17 cellular contexts compared by ENCODE assay signal in the genomic region with DNA sequence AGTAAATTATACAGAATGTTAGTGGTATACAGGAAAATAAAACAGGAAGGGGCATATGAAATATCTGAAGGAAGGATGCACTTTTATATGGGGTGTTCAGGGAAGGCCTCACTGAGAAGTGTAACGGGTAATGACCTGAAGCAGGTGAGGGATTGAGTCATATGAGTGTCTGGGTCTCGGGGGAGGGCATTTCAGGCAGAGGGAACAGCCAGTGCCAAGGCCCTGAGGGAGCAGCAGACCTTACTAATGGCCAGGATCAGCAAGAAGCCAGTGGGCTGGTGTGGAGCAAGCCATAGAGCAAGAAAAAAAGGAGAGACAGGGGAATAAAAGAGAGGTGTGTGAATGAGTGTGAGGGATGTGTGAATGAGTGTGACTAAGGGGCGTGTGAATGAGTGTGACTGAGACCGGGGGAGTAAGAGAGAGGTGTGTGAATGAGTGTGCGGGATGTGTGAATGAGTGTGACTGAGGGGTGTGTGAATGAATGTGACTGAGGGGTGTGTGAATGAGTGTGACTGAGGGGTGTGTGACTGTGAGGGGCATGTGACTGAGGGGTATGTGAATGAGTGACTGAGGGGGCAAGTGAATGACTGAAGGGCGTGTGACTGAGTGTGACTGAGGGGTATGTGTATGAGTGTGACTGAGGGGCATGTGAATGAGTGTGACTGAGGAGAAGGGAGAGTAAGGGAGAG.
A peak's percentile ranks its signal among the peaks of the same experiment; 100 is the strongest.
DNase-seq lines count a peak whose midpoint lies in the region; ATAC-seq, FAIRE-seq and TF ChIP-seq lines count a peak whose summit lies in the region.
"Had no signal": no experiment of that assay in that cellular context is flagged by ENCODE, and none has a peak within 500 bp of the region (broad histone marks: within the 10 kb centered on the region; RNA-seq: fewer than 3 reads in every experiment).

No MANE protein-coding gene starts in this region.

- H3K14ac ChIP-seq in neuronal stem cell (ENCODE audit: low read length): peak overlapping the region; percentile 38

- H3K4me3 Mint-ChIP-seq in activated CD8-positive, alpha-beta memory T cell treated with anti-CD3 and anti-CD28 coated beads, Interleukin-2, amount 10 ng/mL, durations not matched to agents 7 days and 5 days: no peak overlapping the region
- H3K4me3 Mint-ChIP-seq: CD14-positive monocyte had no signal

- H3K9me3 Mint-ChIP-seq in activated CD8-positive, alpha-beta memory T cell treated with anti-CD3 and anti-CD28 coated beads, Interleukin-2, amount 10 ng/mL, durations not matched to agents 7 days and 5 days (ENCODE audit: low read depth): no peaks in the 10 kb centered on the region
- H3K9me3 Mint-ChIP-seq: CD14-positive monocyte had no signal

- H3K4ac ChIP-seq in neuronal stem cell (ENCODE audit: low read length): no peak overlapping the region

- H2BK120ac ChIP-seq in neuronal stem cell (ENCODE audit: low read depth, low read length): no peak overlapping the region

- no peak overlapping the region for H2BK5ac ChIP-seq in neuronal stem cell (ENCODE audit: low read length)

- H3K36me3 Mint-ChIP-seq in activated CD8-positive, alpha-beta memory T cell treated with anti-CD3 and anti-CD28 coated beads, Interleukin-2, amount 10 ng/mL, durations not matched to agents 7 days and 5 days: no peaks in the 10 kb centered on the region
- H3K36me3 Mint-ChIP-seq: CD14-positive monocyte had no signal

- no peak overlapping the region for H3K23ac ChIP-seq in neuronal stem cell (ENCODE audit: low read depth, low read length, poor library complexity)

- H2AK5ac ChIP-seq in neuronal stem cell (ENCODE audit: low read depth, low read length): no peak overlapping the region

- H2BK15ac ChIP-seq in neuronal stem cell (ENCODE audit: low read length): no peak overlapping the region

- H3K27ac ChIP-seq in neuronal stem cell (replicated peaks; ENCODE audit: low read length): no peak overlapping the region
- H3K27ac ChIP-seq: A549, RWPE1, SJSA1 had no signal

- H3K4me1 ChIP-seq in neuronal stem cell (ENCODE audit: control insufficient read depth in 2 of 2, insufficient read depth in 1 of 2, low read depth in 1 of 2, low read length in 2 of 2): peaks cover 2 to 5% of the 10 kb centered on the region in 2 donors
- H3K4me1 ChIP-seq: A549, SJSA1 had no signal

- no peaks in the 10 kb centered on the region for H3K4me1 Mint-ChIP-seq in activated CD8-positive, alpha-beta memory T cell treated with anti-CD3 and anti-CD28 coated beads, Interleukin-2, amount 10 ng/mL, durations not matched to agents 7 days and 5 days
- H3K4me1 Mint-ChIP-seq: CD14-positive monocyte had no signal

- DNase-seq in activated CD8-positive, alpha-beta memory T cell treated with anti-CD3 and anti-CD28 coated beads, Interleukin-2, amount 10 ng/mL, durations not matched to agents 7 days and 5 days: peak; percentile 18
- DNase-seq in activated CD8-positive, alpha-beta memory T cell treated with anti-CD3 and anti-CD28 coated beads, Interleukin-2, amount 50 U/mL, for 48 hours: no peak
- DNase-seq in ecto neural progenitor cell (ENCODE audit: low spot score) (peak; percentile 29), neuronal stem cell (ENCODE audit: low spot score) (no peak), urothelium cell line (ENCODE audit: low spot score) (no peak), NCI-H2081 (lab: John Stamatoyannopoulos, UW) (no peak)
- DNase-seq: COR-L47, KG1, NCI-H1092 treated with DMSO at 0.1 percent for 48 hours, NCI-H187 treated with DMSO at 0.1 percent for 48 hours, NCI-H510A treated with DMSO at 0.1 percent for 48 hours had no signal

- 100% methylated on average over 1 to 3 of the region's 6 CpGs for WGBS in neuronal stem cell (ENCODE audit: extremely low coverage in 2 of 2, insufficient read length in 2 of 2, insufficient replicate concordance in 1 of 2), 2 donors

- H3K9ac ChIP-seq in neuronal stem cell (ENCODE audit: low read depth, low read length, poor library complexity): no peak overlapping the region

- ATAC-seq in activated CD8-positive, alpha-beta memory T cell treated with anti-CD3 and anti-CD28 coated beads, Interleukin-2, amount 10 ng/mL, durations not matched to agents 7 days and 5 days: no peak
- ATAC-seq in SK-N-SH treated with all-trans-retinoic acid at 6 μM for 48 hours (no peak), HG03571 (IDR thresholded peaks at IDR 0.05; ENCODE audit: unreplicated experiment) (no peak)
- ATAC-seq: A549 had no signal

- peak; percentile 84 for FAIRE-seq in urothelium cell line (lab: Jason Lieb, UNC)
- FAIRE-seq: A549 had no signal

- H3K9me3 ChIP-seq in neuronal stem cell (replicated peaks in 1 of 2; ENCODE audit: control insufficient read depth in 2 of 2, insufficient read depth in 1 of 2, low read depth in 1 of 2, low read length in 2 of 2): no peaks in the 10 kb centered on the region
- H3K9me3 ChIP-seq: A549, SJSA1 had no signal

- CTCF ChIA-PET in activated CD8-positive, alpha-beta memory T cell treated with anti-CD3 and anti-CD28 coated beads, Interleukin-2, amount 10 ng/mL, durations not matched to agents 7 days and 5 days (lab: Charles Lee): no interaction called here

- H3K4me3 ChIP-seq in neuronal stem cell (ENCODE audit: low read length in 2 of 2): no peak overlapping the region
- H3K4me3 ChIP-seq: A549, SJSA1 had no signal

- H3K27me3 Mint-ChIP-seq in activated CD8-positive, alpha-beta memory T cell treated with anti-CD3 and anti-CD28 coated beads, Interleukin-2, amount 10 ng/mL, durations not matched to agents 7 days and 5 days: peaks cover 5% of the 10 kb centered on the region

- no peaks in the 10 kb centered on the region for H3K79me1 ChIP-seq in neuronal stem cell (ENCODE audit: low read depth, low read length)

- H4K8ac ChIP-seq in neuronal stem cell (ENCODE audit: low read depth, low read length): no peak overlapping the region

- no peaks in the 10 kb centered on the region for H3K36me3 ChIP-seq in neuronal stem cell (replicated peaks in 1 of 2; ENCODE audit: control insufficient read depth in 2 of 2, insufficient read depth in 2 of 2, low read length in 2 of 2)
- H3K36me3 ChIP-seq: SJSA1 had no signal

- H3K4me2 ChIP-seq in neuronal stem cell (ENCODE audit: insufficient read depth, low read length, poor library complexity, severe bottlenecking): no peak overlapping the region
- H3K4me2 ChIP-seq: A549 had no signal

- H2BK12ac ChIP-seq in neuronal stem cell (ENCODE audit: low read length): no peak overlapping the region

- no peak overlapping the region for H2AFZ ChIP-seq in neuronal stem cell (ENCODE audit: low read length)

- H3K27me3 ChIP-seq in neuronal stem cell (ENCODE audit: control insufficient read depth in 3 of 3, insufficient read depth in 3 of 3, low read depth in 1 of 3, low read length in 3 of 3): peaks cover 0 to 9% (median 0%) of the 10 kb centered on the region in 3 experiments
- H3K27me3 ChIP-seq: SJSA1 had no signal

- no peak overlapping the region for H3K27ac Mint-ChIP-seq in activated CD8-positive, alpha-beta memory T cell treated with anti-CD3 and anti-CD28 coated beads, Interleukin-2, amount 10 ng/mL, durations not matched to agents 7 days and 5 days
- H3K27ac Mint-ChIP-seq: CD14-positive monocyte had no signal

- H4K91ac ChIP-seq in neuronal stem cell (ENCODE audit: low read depth, low read length, poor library complexity): no peak overlapping the region

- no peak overlapping the region for H3K18ac ChIP-seq in neuronal stem cell (ENCODE audit: low read length)

TF ChIP-seq in SK-N-SH treated with all-trans-retinoic acid at 6 μM for 48 hours, 23 proteins besides CTCF, POLR2A, EP300 and RAD21 (continues in another document):
- TF ChIP-seq OSR1 (CRISPR knock-in tag; IDR thresholded peaks at IDR 0.05): no peak
- TF ChIP-seq ZNF8 (CRISPR knock-in tag; IDR thresholded peaks at IDR 0.05): no peak
- TF ChIP-seq, protein P1, sequence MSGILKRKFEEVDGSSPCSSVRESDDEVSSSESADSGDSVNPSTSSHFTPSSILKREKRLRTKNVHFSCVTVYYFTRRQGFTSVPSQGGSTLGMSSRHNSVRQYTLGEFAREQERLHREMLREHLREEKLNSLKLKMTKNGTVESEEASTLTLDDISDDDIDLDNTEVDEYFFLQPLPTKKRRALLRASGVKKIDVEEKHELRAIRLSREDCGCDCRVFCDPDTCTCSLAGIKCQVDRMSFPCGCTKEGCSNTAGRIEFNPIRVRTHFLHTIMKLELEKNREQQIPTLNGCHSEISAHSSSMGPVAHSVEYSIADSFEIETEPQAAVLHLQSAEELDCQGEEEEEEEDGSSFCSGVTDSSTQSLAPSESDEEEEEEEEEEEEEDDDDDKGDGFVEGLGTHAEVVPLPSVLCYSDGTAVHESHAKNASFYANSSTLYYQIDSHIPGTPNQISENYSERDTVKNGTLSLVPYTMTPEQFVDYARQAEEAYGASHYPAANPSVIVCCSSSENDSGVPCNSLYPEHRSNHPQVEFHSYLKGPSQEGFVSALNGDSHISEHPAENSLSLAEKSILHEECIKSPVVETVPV (CRISPR knock-in tag; IDR thresholded peaks at IDR 0.05): no peak
- TF ChIP-seq, protein P2, sequence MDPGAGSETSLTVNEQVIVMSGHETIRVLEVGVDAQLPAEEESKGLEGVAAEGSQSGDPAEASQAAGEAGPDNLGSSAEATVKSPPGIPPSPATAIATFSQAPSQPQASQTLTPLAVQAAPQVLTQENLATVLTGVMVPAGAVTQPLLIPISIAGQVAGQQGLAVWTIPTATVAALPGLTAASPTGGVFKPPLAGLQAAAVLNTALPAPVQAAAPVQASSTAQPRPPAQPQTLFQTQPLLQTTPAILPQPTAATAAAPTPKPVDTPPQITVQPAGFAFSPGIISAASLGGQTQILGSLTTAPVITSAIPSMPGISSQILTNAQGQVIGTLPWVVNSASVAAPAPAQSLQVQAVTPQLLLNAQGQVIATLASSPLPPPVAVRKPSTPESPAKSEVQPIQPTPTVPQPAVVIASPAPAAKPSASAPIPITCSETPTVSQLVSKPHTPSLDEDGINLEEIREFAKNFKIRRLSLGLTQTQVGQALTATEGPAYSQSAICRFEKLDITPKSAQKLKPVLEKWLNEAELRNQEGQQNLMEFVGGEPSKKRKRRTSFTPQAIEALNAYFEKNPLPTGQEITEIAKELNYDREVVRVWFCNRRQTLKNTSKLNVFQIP (CRISPR knock-in tag; IDR thresholded peaks at IDR 0.05; ENCODE audit: borderline replicate concordance, low read depth): no peak
- no peak for TF ChIP-seq ISL1 (CRISPR knock-in tag; IDR thresholded peaks at IDR 0.05)
- TF ChIP-seq ESRRG (CRISPR knock-in tag; IDR thresholded peaks at IDR 0.05): no peak

Comparison
In these comparisons a context has a peak if more than half of its experiments do, and no peak if none do; other contexts are left out.
1. DNase-seq: peak in activated CD8-positive, alpha-beta memory T cell treated with anti-CD3 and anti-CD28 coated beads, Interleukin-2, amount 10 ng/mL, durations not matched to agents 7 days and 5 days (single experiment) and ecto neural progenitor cell (single experiment); none in activated CD8-positive, alpha-beta memory T cell treated with anti-CD3 and anti-CD28 coated beads, Interleukin-2, amount 50 U/mL, for 48 hours (single experiment), neuronal stem cell (single experiment), urothelium cell line (single experiment) and NCI-H2081 (0 of 2).